In the genomic region with DNA sequence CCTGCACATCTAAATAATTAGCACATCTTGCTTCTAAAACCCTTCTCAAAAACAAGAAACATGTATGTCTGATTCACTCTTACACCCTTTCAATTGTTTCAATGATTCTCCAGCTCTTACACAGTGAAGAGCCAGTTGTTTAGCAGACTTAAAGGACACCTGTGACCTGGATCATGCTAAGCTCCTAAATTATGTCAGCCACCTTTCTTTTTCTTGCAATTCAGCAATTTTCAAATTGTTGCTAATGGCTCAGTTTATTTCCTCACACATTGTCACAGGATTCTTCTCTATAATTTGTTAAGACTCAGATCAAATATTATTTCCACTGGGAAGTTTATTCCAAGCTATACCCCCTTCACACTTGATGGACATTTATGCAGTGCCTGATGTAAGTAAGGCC, we compare ENCODE assay signal across 25 cellular contexts.
"Had no signal": no experiment of that assay in that cellular context is flagged by ENCODE, and none has a peak within 500 bp of the region (broad histone marks: within the 10 kb centered on the region; RNA-seq: fewer than 3 reads in every experiment).

No MANE protein-coding gene starts in this region.

- H3K9me3 ChIP-seq: esophagus muscularis mucosa, gastroesophageal sphincter, left lung, lower lobe of right lung, mucosa of descending colon had no signal

- H3K4me3 Mint-ChIP-seq: mesothelial cell of epicardium; naive B cell; naive thymus-derived CD8-positive, alpha-beta T cell had no signal

- H3K4me3 ChIP-seq: coronary artery, dorsolateral prefrontal cortex, esophagus muscularis mucosa, gastroesophageal sphincter, heart left ventricle, hepatocyte, left lung, lower lobe of right lung, mucosa of descending colon had no signal

- DNase-seq: dermis blood vessel endothelial cell; dorsolateral prefrontal cortex; effector CD4-positive, alpha-beta T cell; effector memory CD4-positive, alpha-beta T cell; foreskin keratinocyte; heart left ventricle; hypothalamus; left cardiac atrium; left lung; left ventricle myocardium superior; lower lobe of right lung; mesenchymal stem cell; mucosa of descending colon; naive B cell; naive thymus-derived CD8-positive, alpha-beta T cell had no signal

- H3K27me3 Mint-ChIP-seq: naive B cell; naive thymus-derived CD8-positive, alpha-beta T cell had no signal

- H2AFZ ChIP-seq: hepatocyte had no signal

- H3K27ac ChIP-seq: coronary artery, dorsolateral prefrontal cortex, esophagus muscularis mucosa, foreskin keratinocyte, gastroesophageal sphincter, heart left ventricle, hepatocyte, left lung, lower lobe of right lung had no signal

- H3K36me3 Mint-ChIP-seq: naive B cell had no signal

- FAIRE-seq: colon, endothelial cell of umbilical vein, frontal cortex, islet of Langerhans, keratinocyte had no signal

- H3K4me1 ChIP-seq: esophagus muscularis mucosa, gastroesophageal sphincter, heart left ventricle, left lung, lower lobe of right lung had no signal

- H3K4me2 ChIP-seq: hepatocyte had no signal

- H3K36me3 ChIP-seq: esophagus muscularis mucosa, gastroesophageal sphincter, heart left ventricle, left lung, lower lobe of right lung had no signal

- H3K4me1 Mint-ChIP-seq: naive B cell had no signal

- H3K27me3 ChIP-seq: dorsolateral prefrontal cortex, esophagus muscularis mucosa, foreskin keratinocyte, gastroesophageal sphincter, heart left ventricle, hepatocyte, left lung had no signal

- ATAC-seq: foreskin keratinocyte; gastroesophageal sphincter; heart left ventricle; left cardiac atrium; left lung; left ventricle myocardium superior; lower lobe of right lung; mucosa of descending colon; naive thymus-derived CD8-positive, alpha-beta T cell had no signal

- H3K27ac Mint-ChIP-seq: mesothelial cell of epicardium; naive B cell; naive thymus-derived CD8-positive, alpha-beta T cell had no signal
